12 cellular contexts compared by ENCODE assay signal in genomic region chr9:16321461-16322119, GRCh38.
DNase-seq lines count a peak whose midpoint lies in the region; ATAC-seq and TF ChIP-seq lines count a peak whose summit lies in the region.
"Had no signal": no experiment of that assay in that cellular context is flagged by ENCODE, and none has a peak within 500 bp of the region (broad histone marks: within the 10 kb centered on the region; RNA-seq: fewer than 3 reads in every experiment).

No MANE protein-coding gene starts in this region.

- H3K14ac ChIP-seq in IMR-90 (replicated peaks; ENCODE audit: low read depth, low read length) (no peak overlapping the region; the same call in 1 of the 2 replicates), mesenchymal stem cell (ENCODE audit: low read length in 2 of 2) (no peak overlapping the region)

- H3K4me1 ChIP-seq in IMR-90 (ENCODE audit: control insufficient read depth, insufficient read depth, low read length) (peaks cover 6% of the 10 kb centered on the region), mesenchymal stem cell (ENCODE audit: control insufficient read depth, insufficient read depth, low read depth, low read length) (peaks cover 2% of the 10 kb centered on the region)

- H2AK5ac ChIP-seq in IMR-90 (ENCODE audit: low read depth, low read length) (no peak overlapping the region), mesenchymal stem cell (ENCODE audit: low read length, severe bottlenecking) (no peak overlapping the region)

- no peak for TF ChIP-seq RAD21 in IMR-90 (IDR thresholded peaks at IDR 0.05; ENCODE audit: low read length)

- in situ Hi-C loops in IMR-90 (cut with MboI; ENCODE audit: low sequenced_read_pairs), result no loop called here

- H4K91ac ChIP-seq in IMR-90 (ENCODE audit: insufficient read depth, low read depth, low read length) (no peak overlapping the region), mesenchymal stem cell (ENCODE audit: low read length) (peak overlapping the region; percentile 34)

- H4K5ac ChIP-seq in IMR-90 (ENCODE audit: low read depth, low read length), result peak overlapping the region; percentile 58; the same call in 1 of the 2 replicates

- H4K8ac ChIP-seq in IMR-90 (ENCODE audit: low read depth in 2 of 2, low read length in 2 of 2) (peak overlapping the region; percentile 49 to 77; a peak in 3 of 4 replicates), mesenchymal stem cell (ENCODE audit: low read length) (peak overlapping the region; percentile 66)

- H3K23ac ChIP-seq in IMR-90 (ENCODE audit: low read depth, low read length) (no peak overlapping the region), mesenchymal stem cell (ENCODE audit: low read length in 2 of 2) (no peak overlapping the region)

- no peak overlapping the region for H2BK5ac ChIP-seq in IMR-90 (ENCODE audit: low read depth, low read length, poor library complexity, severe bottlenecking)
- no peak overlapping the region for H2BK5ac ChIP-seq in mesenchymal stem cell (ENCODE audit: low read depth, low read length, poor library complexity, severe bottlenecking)

- TF ChIP-seq CTCF in AG10803 (conservative IDR thresholded peaks at IDR 0.05; ENCODE audit: low read length), result no peak
- TF ChIP-seq CTCF in IMR-90 (conservative IDR thresholded peaks at IDR 0.05; ENCODE audit: low read depth, low read length), result no peak

- H3K79me1 ChIP-seq in IMR-90 (ENCODE audit: low read depth in 1 of 2, low read length in 2 of 2), result no peaks in the 10 kb centered on the region
- H3K79me1 ChIP-seq in mesenchymal stem cell (replicated peaks; ENCODE audit: low read length, poor library complexity, severe bottlenecking), result no peaks in the 10 kb centered on the region

- TF ChIP-seq POLR2A in IMR-90 (IDR thresholded peaks at IDR 0.05; ENCODE audit: low read depth, low read length), result no peak

- no peak overlapping the region for H3K4ac ChIP-seq in IMR-90 (ENCODE audit: low read depth, low read length)
- no peak overlapping the region for H3K4ac ChIP-seq in mesenchymal stem cell (ENCODE audit: low read depth in 1 of 2, low read length in 2 of 2)

- BruUV-seq in IMR-90 (replicated peaks; lab: Mats Ljungman, UMichigan), result no TSS peak

- H3K27ac ChIP-seq in IMR-90 (ENCODE audit: insufficient read depth, low read length) (no peak overlapping the region), mesenchymal stem cell (ENCODE audit: low read length, poor library complexity, severe bottlenecking) (no peak overlapping the region)
- H3K27ac ChIP-seq: ascending aorta had no signal

- H3K9me1 ChIP-seq in IMR-90 (ENCODE audit: insufficient read depth, low read length), result no peaks in the 10 kb centered on the region; the same call in 1 of the 2 replicates

- H3K9ac ChIP-seq in IMR-90 (ENCODE audit: low read depth, low read length) (no peak overlapping the region), mesenchymal stem cell (ENCODE audit: low read length) (peak overlapping the region; percentile 35)

- intact Hi-C loops in IMR-90 (cut with micrococcal nuclease), result no loop called here

- CTCF ChIA-PET in IMR-90 (lab: Yijun Ruan, JAX), result interaction anchor here (0.5 kb wide), 1 partner anchor 167 kb away, joined by 3 read pairs; no protein-coding TSS in a partner anchor

- 31% methylated on average over 2 of the region's 7 CpGs; no CpG with 5 or more reads in 1 of the 2 experiments for whole genome bisulfite sequencing in IMR-90 (ENCODE audit: extremely low coverage in 2 of 2, insufficient read length in 1 of 2), 2 experiments
- WGBS in mesenchymal stem cell, result 64% methylated on average over 7 of the region's 7 CpGs

- peak; percentile 72 for DNase-seq in AG10803 (ENCODE audit: low read depth)
- DNase-seq in IMR-90, result peak; percentile 61
- DNase-seq in dermis blood vessel endothelial cell, result peak; percentile 48
- peak; percentile 55 for DNase-seq in mesenchymal stem cell
- no peak for DNase-seq in NOMO-1 treated with DMSO at 0.1 percent for 48 hours (lab: John Stamatoyannopoulos, UW; ENCODE audit: unreplicated experiment)
- no peak for DNase-seq in putamen (ENCODE audit: low spot score)
- DNase-seq: KG1, naive B cell, NCI-H510A treated with DMSO at 0.1 percent for 48 hours had no signal

- no peak overlapping the region for H2BK12ac ChIP-seq in mesenchymal stem cell (ENCODE audit: low read length in 2 of 2)

- dilution Hi-C loops in IMR-90 (cut with HindIII; ENCODE audit: low sequenced_read_pairs, unreplicated experiment), result no loop called here

- H4K20me1 ChIP-seq in IMR-90 (ENCODE audit: insufficient read depth, low read length), result no peaks in the 10 kb centered on the region

- POLR2A ChIA-PET in IMR-90 (lab: Charles Lee; ENCODE audit: unreplicated experiment), result no interaction called here

- H3K4me2 ChIP-seq in IMR-90 (ENCODE audit: low read depth, low read length) (no peak overlapping the region), mesenchymal stem cell (ENCODE audit: low read length, poor library complexity, severe bottlenecking) (no peak overlapping the region)

- H2AK9ac ChIP-seq in IMR-90 (replicated peaks; ENCODE audit: low read depth, low read length, poor library complexity), result peak overlapping the region; percentile 80

- no peak overlapping the region for H3K56ac ChIP-seq in IMR-90 (ENCODE audit: extremely low read depth, insufficient read depth, low read length)

- H3K9me3 ChIP-seq in IMR-90 (ENCODE audit: control insufficient read depth, insufficient read depth, low read length), result peaks cover 3% of the 10 kb centered on the region; the same call in 1 of the 2 replicates
- no peaks in the 10 kb centered on the region for H3K9me3 ChIP-seq in mesenchymal stem cell (ENCODE audit: control insufficient read depth, low read length)
- H3K9me3 ChIP-seq: ascending aorta had no signal

- H3K36me3 ChIP-seq in IMR-90 (ENCODE audit: control insufficient read depth, insufficient read depth, low read length) (no peaks in the 10 kb centered on the region), mesenchymal stem cell (ENCODE audit: control insufficient read depth in 1 of 2, insufficient read depth in 2 of 2, low read depth in 1 of 2, low read length in 2 of 2) (no peaks in the 10 kb centered on the region)
- H3K36me3 ChIP-seq: ascending aorta had no signal

- peak; percentile 64 for ATAC-seq in IMR-90 (ENCODE audit: low read depth)
- no peak for ATAC-seq in HG03354 (IDR thresholded peaks at IDR 0.05; ENCODE audit: poor library complexity, severe bottlenecking, unreplicated experiment)
- ATAC-seq in GM18520 (IDR thresholded peaks at IDR 0.05; ENCODE audit: unreplicated experiment), result no peak

- H3K18ac ChIP-seq in IMR-90 (ENCODE audit: low read depth, low read length) (0 out of 2 replicates have a peak overlapping the region, but pooled peaks have one; percentile 73), mesenchymal stem cell (ENCODE audit: low read depth in 1 of 2, low read length in 2 of 2) (peak overlapping the region in 1 of 2 experiments; percentile 52)

- no peak overlapping the region for H3K4me3 ChIP-seq in AG10803 (ENCODE audit: low read length)
- H3K4me3 ChIP-seq in IMR-90 (ENCODE audit: insufficient read depth, low read depth, low read length), result no peak overlapping the region
- no peak overlapping the region for H3K4me3 ChIP-seq in mesenchymal stem cell (ENCODE audit: insufficient read depth in 1 of 2, low read depth in 1 of 2, low read length in 2 of 2)
- H3K4me3 ChIP-seq: ascending aorta had no signal

- H3K27me3 ChIP-seq in IMR-90 (ENCODE audit: control insufficient read depth, insufficient read depth, low read length), result no peaks in the 10 kb centered on the region; the same call in 1 of the 2 replicates
- no peaks in the 10 kb centered on the region for H3K27me3 ChIP-seq in mesenchymal stem cell (ENCODE audit: control insufficient read depth in 1 of 2, insufficient read depth in 1 of 2, low read length in 2 of 2)
- H3K27me3 ChIP-seq: ascending aorta had no signal

- H2BK15ac ChIP-seq in IMR-90 (ENCODE audit: low read depth, low read length) (peak overlapping the region; percentile 29; the same call in 2 of the 3 replicates), mesenchymal stem cell (ENCODE audit: low read depth, poor library complexity, severe bottlenecking) (no peak overlapping the region)

- peak overlapping the region; percentile 42; the same call in 1 of the 2 replicates for H2BK120ac ChIP-seq in IMR-90 (ENCODE audit: low read depth, low read length)
- H2BK120ac ChIP-seq in mesenchymal stem cell (ENCODE audit: low read depth, low read length), result no peak overlapping the region

- H2BK20ac ChIP-seq in IMR-90 (ENCODE audit: low read depth, low read length), result peak overlapping the region; percentile 51

- H2AFZ ChIP-seq in IMR-90 (replicated peaks; ENCODE audit: low read length, poor library complexity) (peak overlapping the region; percentile 81), mesenchymal stem cell (ENCODE audit: low read depth, low read length) (peak overlapping the region; percentile 18)

TF ChIP-seq in IMR-90, 13 proteins besides CTCF, POLR2A, EP300 and RAD21 (continues in another document):
- no peak for TF ChIP-seq ELK1 (IDR thresholded peaks at IDR 0.05; ENCODE audit: borderline replicate concordance, low read depth, low read length)
- TF ChIP-seq RCOR1 (IDR thresholded peaks at IDR 0.05; ENCODE audit: insufficient replicate concordance, low read length), result no peak
- TF ChIP-seq CEBPB (IDR thresholded peaks at IDR 0.05; ENCODE audit: low read depth, low read length), result no peak
- TF ChIP-seq FOS (IDR thresholded peaks at IDR 0.05; ENCODE audit: low read depth, low read length), result no peak
- no peak for TF ChIP-seq MAFK (IDR thresholded peaks at IDR 0.05; ENCODE audit: low read depth, low read length)
- no peak for TF ChIP-seq NFE2L2 (IDR thresholded peaks at IDR 0.05; ENCODE audit: low read depth, low read length)
- TF ChIP-seq MAZ (IDR thresholded peaks at IDR 0.05; ENCODE audit: borderline replicate concordance, low read depth, low read length), result no peak
- TF ChIP-seq SMC3 (IDR thresholded peaks at IDR 0.05; ENCODE audit: low read depth, low read length), result no peak
- TF ChIP-seq MXI1 (IDR thresholded peaks at IDR 0.05; ENCODE audit: borderline replicate concordance, low read depth, low read length), result no peak
- TF ChIP-seq BHLHE40 (IDR thresholded peaks at IDR 0.05; ENCODE audit: low read depth, low read length), result no peak

Comparison
In these comparisons a context has a peak if more than half of its experiments do, and no peak if none do; other contexts are left out.
1. DNase-seq: peak in AG10803 (single experiment), IMR-90 (single experiment), dermis blood vessel endothelial cell (single experiment) and mesenchymal stem cell (single experiment); none in NOMO-1 treated with DMSO at 0.1 percent for 48 hours (single experiment) and putamen (single experiment).